1 cellular context compared by ENCODE assay signal in the genomic region with DNA sequence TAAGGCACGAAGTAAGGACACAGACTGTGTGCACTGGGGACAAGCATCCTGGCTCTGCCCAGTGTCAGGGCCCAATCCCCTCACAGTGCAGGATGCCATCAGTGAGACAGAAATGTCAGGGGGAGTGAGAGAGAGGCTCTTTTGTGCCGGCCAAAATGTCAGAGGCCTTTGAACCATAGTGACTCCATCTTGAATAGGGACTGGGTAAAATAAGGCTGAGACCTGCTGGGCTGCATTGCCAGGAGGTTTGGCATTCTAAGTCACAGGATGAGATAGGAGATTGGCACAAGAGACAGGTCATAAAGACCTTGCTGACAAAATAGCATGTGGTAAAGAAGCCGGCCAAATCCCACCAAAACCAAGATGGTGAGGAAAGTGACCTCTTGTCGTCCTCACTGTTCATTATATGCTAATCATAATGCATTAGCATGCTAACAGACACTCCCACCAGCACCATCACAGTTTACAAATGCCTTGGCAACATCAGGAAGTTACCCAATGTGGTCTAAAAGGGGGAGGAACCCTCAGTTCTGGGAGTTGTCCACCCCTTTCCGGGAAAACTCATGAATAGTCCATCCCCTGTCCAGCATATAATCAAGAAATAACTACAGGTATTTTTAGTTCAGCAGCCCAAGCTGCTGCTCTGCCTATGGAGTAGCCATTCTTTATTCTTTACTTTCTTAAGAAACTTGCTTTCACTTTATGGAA.
TF ChIP-seq lines count a peak whose summit lies in the region.

No MANE protein-coding gene starts in this region.

TF ChIP-seq in HepG2, 621 proteins besides CTCF, POLR2A, EP300 and RAD21 (continued from another document):
- TF ChIP-seq, protein P1, sequence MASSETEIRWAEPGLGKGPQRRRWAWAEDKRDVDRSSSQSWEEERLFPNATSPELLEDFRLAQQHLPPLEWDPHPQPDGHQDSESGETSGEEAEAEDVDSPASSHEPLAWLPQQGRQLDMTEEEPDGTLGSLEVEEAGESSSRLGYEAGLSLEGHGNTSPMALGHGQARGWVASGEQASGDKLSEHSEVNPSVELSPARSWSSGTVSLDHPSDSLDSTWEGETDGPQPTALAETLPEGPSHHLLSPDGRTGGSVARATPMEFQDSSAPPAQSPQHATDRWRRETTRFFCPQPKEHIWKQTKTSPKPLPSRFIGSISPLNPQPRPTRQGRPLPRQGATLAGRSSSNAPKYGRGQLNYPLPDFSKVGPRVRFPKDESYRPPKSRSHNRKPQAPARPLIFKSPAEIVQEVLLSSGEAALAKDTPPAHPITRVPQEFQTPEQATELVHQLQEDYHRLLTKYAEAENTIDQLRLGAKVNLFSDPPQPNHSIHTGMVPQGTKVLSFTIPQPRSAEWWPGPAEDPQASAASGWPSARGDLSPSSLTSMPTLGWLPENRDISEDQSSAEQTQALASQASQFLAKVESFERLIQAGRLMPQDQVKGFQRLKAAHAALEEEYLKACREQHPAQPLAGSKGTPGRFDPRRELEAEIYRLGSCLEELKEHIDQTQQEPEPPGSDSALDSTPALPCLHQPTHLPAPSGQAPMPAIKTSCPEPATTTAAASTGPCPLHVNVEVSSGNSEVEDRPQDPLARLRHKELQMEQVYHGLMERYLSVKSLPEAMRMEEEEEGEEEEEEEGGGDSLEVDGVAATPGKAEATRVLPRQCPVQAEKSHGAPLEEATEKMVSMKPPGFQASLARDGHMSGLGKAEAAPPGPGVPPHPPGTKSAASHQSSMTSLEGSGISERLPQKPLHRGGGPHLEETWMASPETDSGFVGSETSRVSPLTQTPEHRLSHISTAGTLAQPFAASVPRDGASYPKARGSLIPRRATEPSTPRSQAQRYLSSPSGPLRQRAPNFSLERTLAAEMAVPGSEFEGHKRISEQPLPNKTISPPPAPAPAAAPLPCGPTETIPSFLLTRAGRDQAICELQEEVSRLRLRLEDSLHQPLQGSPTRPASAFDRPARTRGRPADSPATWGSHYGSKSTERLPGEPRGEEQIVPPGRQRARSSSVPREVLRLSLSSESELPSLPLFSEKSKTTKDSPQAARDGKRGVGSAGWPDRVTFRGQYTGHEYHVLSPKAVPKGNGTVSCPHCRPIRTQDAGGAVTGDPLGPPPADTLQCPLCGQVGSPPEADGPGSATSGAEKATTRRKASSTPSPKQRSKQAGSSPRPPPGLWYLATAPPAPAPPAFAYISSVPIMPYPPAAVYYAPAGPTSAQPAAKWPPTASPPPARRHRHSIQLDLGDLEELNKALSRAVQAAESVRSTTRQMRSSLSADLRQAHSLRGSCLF (CRISPR knock-in tag; IDR thresholded peaks at IDR 0.05; ENCODE audit: borderline replicate concordance) = no peak
- no peak for TF ChIP-seq ZNF343 (CRISPR knock-in tag; IDR thresholded peaks at IDR 0.05)
- no peak for TF ChIP-seq ZNF589 (CRISPR knock-in tag; conservative IDR thresholded peaks at IDR 0.05)
- no peak for TF ChIP-seq NONO (IDR thresholded peaks at IDR 0.05)
- no peak for TF ChIP-seq NONO (CRISPR knock-in tag; conservative IDR thresholded peaks at IDR 0.05)
- no peak for TF ChIP-seq RNF219 (CRISPR knock-in tag; IDR thresholded peaks at IDR 0.05)
- TF ChIP-seq, protein P2, sequence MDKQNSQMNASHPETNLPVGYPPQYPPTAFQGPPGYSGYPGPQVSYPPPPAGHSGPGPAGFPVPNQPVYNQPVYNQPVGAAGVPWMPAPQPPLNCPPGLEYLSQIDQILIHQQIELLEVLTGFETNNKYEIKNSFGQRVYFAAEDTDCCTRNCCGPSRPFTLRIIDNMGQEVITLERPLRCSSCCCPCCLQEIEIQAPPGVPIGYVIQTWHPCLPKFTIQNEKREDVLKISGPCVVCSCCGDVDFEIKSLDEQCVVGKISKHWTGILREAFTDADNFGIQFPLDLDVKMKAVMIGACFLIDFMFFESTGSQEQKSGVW (CRISPR knock-in tag; IDR thresholded peaks at IDR 0.05; ENCODE audit: borderline replicate concordance) = no peak
- TF ChIP-seq AHR (CRISPR knock-in tag; IDR thresholded peaks at IDR 0.05) = no peak
- TF ChIP-seq, protein P3, sequence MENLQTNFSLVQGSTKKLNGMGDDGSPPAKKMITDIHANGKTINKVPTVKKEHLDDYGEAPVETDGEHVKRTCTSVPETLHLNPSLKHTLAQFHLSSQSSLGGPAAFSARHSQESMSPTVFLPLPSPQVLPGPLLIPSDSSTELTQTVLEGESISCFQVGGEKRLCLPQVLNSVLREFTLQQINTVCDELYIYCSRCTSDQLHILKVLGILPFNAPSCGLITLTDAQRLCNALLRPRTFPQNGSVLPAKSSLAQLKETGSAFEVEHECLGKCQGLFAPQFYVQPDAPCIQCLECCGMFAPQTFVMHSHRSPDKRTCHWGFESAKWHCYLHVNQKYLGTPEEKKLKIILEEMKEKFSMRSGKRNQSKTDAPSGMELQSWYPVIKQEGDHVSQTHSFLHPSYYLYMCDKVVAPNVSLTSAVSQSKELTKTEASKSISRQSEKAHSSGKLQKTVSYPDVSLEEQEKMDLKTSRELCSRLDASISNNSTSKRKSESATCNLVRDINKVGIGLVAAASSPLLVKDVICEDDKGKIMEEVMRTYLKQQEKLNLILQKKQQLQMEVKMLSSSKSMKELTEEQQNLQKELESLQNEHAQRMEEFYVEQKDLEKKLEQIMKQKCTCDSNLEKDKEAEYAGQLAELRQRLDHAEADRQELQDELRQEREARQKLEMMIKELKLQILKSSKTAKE (CRISPR knock-in tag; IDR thresholded peaks at IDR 0.05; ENCODE audit: borderline replicate concordance) = no peak
- no peak for TF ChIP-seq DNMT1 (CRISPR knock-in tag; IDR thresholded peaks at IDR 0.05)
- no peak for TF ChIP-seq ZNF101 (CRISPR knock-in tag; IDR thresholded peaks at IDR 0.05; ENCODE audit: borderline replicate concordance, low read depth)
- no peak for TF ChIP-seq KDM3A (CRISPR knock-in tag; IDR thresholded peaks at IDR 0.05; ENCODE audit: low read depth)
- TF ChIP-seq ATF3 (CRISPR knock-in tag; IDR thresholded peaks at IDR 0.05) = no peak
